In genomic region chr6:90068835-90069478, GRCh38 we compare ENCODE assay signal across 1 cellular context.
TF ChIP-seq lines count a peak whose summit lies in the region.

No MANE protein-coding gene starts in this region.

TF ChIP-seq in SK-N-SH treated with all-trans-retinoic acid at 6 μM for 48 hours, 23 proteins besides CTCF, POLR2A, EP300 and RAD21 (continued from another document):
- TF ChIP-seq CREB5 (CRISPR knock-in tag; IDR thresholded peaks at IDR 0.05; ENCODE audit: low read depth) (no peak), ZNF565 (CRISPR knock-in tag; conservative IDR thresholded peaks at IDR 0.05; ENCODE audit: low read depth) (no peak), TSHZ2 (CRISPR knock-in tag; IDR thresholded peaks at IDR 0.05) (no peak), CSDC2 (CRISPR knock-in tag; IDR thresholded peaks at IDR 0.05) (no peak), GLIS3 (CRISPR knock-in tag; IDR thresholded peaks at IDR 0.05) (no peak)
TF ChIP-seq in SK-N-SH treated with all-trans-retinoic acid at 6 μM for 48 hours: peak in this region for 0.
